ENCODE assay signal across 8 cellular contexts in genomic region chr11:123061403-123062157, GRCh38. TPM values are rescaled to one million over a fixed set of nuclear protein-coding genes. Genes with fewer than 3 reads are reported as not detected.
DNase-seq lines count a peak whose midpoint lies in the region; ATAC-seq and TF ChIP-seq lines count a peak whose summit lies in the region.

HSPA8 (minus strand) TSS chr11:123062136; CDS start chr11:123061324, 812 bp downstream.

- H3K4me3 ChIP-seq in choroid plexus epithelial cell (ENCODE audit: low read depth, low read length) = peak within 1 kb of the TSS; percentile 98

- peak; percentile 42 for ATAC-seq in left lobe of liver

- TF ChIP-seq CTCF in choroid plexus epithelial cell (conservative IDR thresholded peaks at IDR 0.05; ENCODE audit: low read depth, low read length) = no peak

- peak; percentile 87 for DNase-seq in CMK (ENCODE audit: low read depth)
- peak; percentile 44 for DNase-seq in GOT3 (lab: John Stamatoyannopoulos, UW)
- peak; percentile 43 for DNase-seq in NCI-H128 (lab: John Stamatoyannopoulos, UW; ENCODE audit: unreplicated experiment)
- DNase-seq in activated CD4-positive, alpha-beta T cell treated with anti-CD3 and anti-CD28 coated beads for 4 hours = peak; percentile 58 to 70
- DNase-seq in choroid plexus epithelial cell (ENCODE audit: low read depth) = peak; percentile 71
- peak; percentile 82 for DNase-seq in left lobe of liver (ENCODE audit: low spot score)
- peak; percentile 57 for DNase-seq in stimulated activated CD4-positive, alpha-beta T cell treated with anti-CD3 and anti-CD28 coated beads, Interleukin-2, amount 100 ng/mL, for 4 hours (ENCODE audit: low read depth)
- DNase-seq in COLO829 (ENCODE audit: low spot score) = no peak

RNA-seq across cellular contexts. Expression of gene HSPA8, which starts in this region (rescaled TPM):
- 357 TPM for total RNA-seq in left lobe of liver
